ENCODE assay signal across 8 cellular contexts in genomic region chr4:781493-782216, GRCh38. TPM values are rescaled to one million over a fixed set of nuclear protein-coding genes. Genes with fewer than 3 reads are reported as not detected.
DNase-seq lines count a peak whose midpoint lies in the region; ATAC-seq and TF ChIP-seq lines count a peak whose summit lies in the region.

No MANE protein-coding gene starts in this region.

- H3K27ac ChIP-seq in PC-9: peak overlapping the region; percentile 92

- H3K27me3 Mint-ChIP-seq in activated T-cell treated with anti-CD3 and anti-CD28 coated beads, Interleukin-2, amount 50 U/mL, for 4 hours (ENCODE audit: low read depth): peaks cover 16% of the 10 kb centered on the region

- peaks cover 39% of the 10 kb centered on the region for H4K20me1 ChIP-seq in PC-9 (ENCODE audit: insufficient read depth)

- peak; percentile 100 for DNase-seq in DMS53 treated with DMSO at 0.1 percent for 48 hours (lab: John Stamatoyannopoulos, UW; ENCODE audit: unreplicated experiment)
- peak; percentile 100 for DNase-seq in KBM-7
- DNase-seq in PC-9: peak; percentile 97 to 100
- peak; percentile 98 for DNase-seq in activated T-cell treated with anti-CD3 and anti-CD28 coated beads, Interleukin-2, amount 50 U/mL, for 4 hours
- peak; percentile 99 for DNase-seq in erythroblast (lab: John Stamatoyannopoulos, UW)
- peak; percentile 99 for DNase-seq in mucosa of gallbladder (ENCODE audit: low spot score)
- peak; percentile 98 for DNase-seq in stimulated activated CD8-positive, alpha-beta memory T cell treated with anti-CD3 and anti-CD28 coated beads, Interleukin-4, amount 100 ng/mL, for 24 hours (ENCODE audit: low read depth)

- H3K4me1 Mint-ChIP-seq in activated T-cell treated with anti-CD3 and anti-CD28 coated beads, Interleukin-2, amount 50 U/mL, for 4 hours (ENCODE audit: low read depth): peaks cover 47% of the 10 kb centered on the region

- intact Hi-C loops in PC-9 (cut with micrococcal nuclease; ENCODE audit: unreplicated experiment): loop anchor here (1.0 to 10.0 kb wide), 2 partner anchors 53 to 151 kb away; partner anchors contain the start of genes GAK and TMEM175

- H3K4me3 Mint-ChIP-seq in activated T-cell treated with anti-CD3 and anti-CD28 coated beads, Interleukin-2, amount 50 U/mL, for 4 hours: peak overlapping the region; percentile 88

- TF ChIP-seq CTCF in PC-9 (conservative IDR thresholded peaks at IDR 0.05): no peak

- POLR2A ChIA-PET in PC-9 (lab: Charles Lee; ENCODE audit: unreplicated experiment): interaction anchor here (0.5 to 0.7 kb wide), 4 partner anchors 47 to 171 kb away, joined by 3 to 11 read pairs (median 4); no protein-coding TSS in a partner anchor

- CTCF ChIA-PET in PC-9 (lab: Charles Lee): interaction anchor here (0.6 kb wide), 1 partner anchor 489 kb away, joined by 3 read pairs; no protein-coding TSS in a partner anchor

- H3K9me3 Mint-ChIP-seq in activated T-cell treated with anti-CD3 and anti-CD28 coated beads, Interleukin-2, amount 50 U/mL, for 4 hours: no peaks in the 10 kb centered on the region

- H3K4me1 ChIP-seq in PC-9 (replicated peaks; ENCODE audit: insufficient read depth): peaks cover 24% of the 10 kb centered on the region

- H3K9me3 ChIP-seq in PC-9 (ENCODE audit: insufficient read depth, low read depth): no peaks in the 10 kb centered on the region

- peak; percentile 96 for TF ChIP-seq POLR2A in erythroblast (IDR thresholded peaks at IDR 0.05; ENCODE audit: low read length)

- peaks cover 15% of the 10 kb centered on the region for H3K36me3 Mint-ChIP-seq in activated T-cell treated with anti-CD3 and anti-CD28 coated beads, Interleukin-2, amount 50 U/mL, for 4 hours (ENCODE audit: insufficient read depth)

- no peaks in the 10 kb centered on the region for H3K27me3 ChIP-seq in PC-9 (ENCODE audit: insufficient read depth, low read depth)

- H2AFZ ChIP-seq in PC-9: peak overlapping the region; percentile 87

- ATAC-seq in GM21723 (IDR thresholded peaks at IDR 0.05; ENCODE audit: unreplicated experiment): peak; percentile 94
- ATAC-seq in activated T-cell treated with anti-CD3 and anti-CD28 coated beads, Interleukin-2, amount 50 U/mL, for 4 hours: peak; percentile 93 to 94

- H3K36me3 ChIP-seq in PC-9 (ENCODE audit: low read depth): peaks cover 30% of the 10 kb centered on the region

- BruUV-seq in PC-9 (replicated peaks; lab: Mats Ljungman, UMichigan): no TSS peak

- H3K4me2 ChIP-seq in PC-9: peak overlapping the region; percentile 98

- no peaks in the 10 kb centered on the region for H3K9me2 ChIP-seq in PC-9 (ENCODE audit: insufficient read depth)

- peak overlapping the region; percentile 90 for H3K4me3 ChIP-seq in PC-9

- in situ Hi-C loops in KBM-7 (cut with MboI; ENCODE audit: low pct_unique_long_range_greater_than_20kb, low sequenced_read_pairs): no loop called here

- H3K79me2 ChIP-seq in PC-9 (ENCODE audit: low read depth): peaks cover 49% of the 10 kb centered on the region

- H3F3A ChIP-seq in PC-9 (ENCODE audit: insufficient read depth, low read depth): peaks cover 45% of the 10 kb centered on the region; the same call in 1 of the 2 replicates

RNA-seq across cellular contexts. Expression of gene CPLX1, which starts 44.3 kb away (rescaled TPM):
- 2.2 and 3.9 TPM in 2 replicates for total RNA-seq in PC-9 (2021)
- 1 to 10 TPM in 1 of 3 donors, under 1 TPM in 2; 0.50 to 1.0 (median 0.58) TPM for total RNA-seq in activated T-cell treated with anti-CD3 and anti-CD28 coated beads, Interleukin-2, amount 50 U/mL, for 4 hours
- total RNA-seq in mucosa of gallbladder: 3.3 TPM

Comparison
In these comparisons a context has a peak if more than half of its experiments do, and no peak if none do; other contexts are left out.
1. Peak in every context shown above with its lines: DNase-seq, ATAC-seq, H3K4me3 ChIP-seq and H3K27ac ChIP-seq.